9 cellular contexts compared by ENCODE assay signal in genomic region chr3:117644203-117644602, GRCh38.
"Had no signal": no experiment of that assay in that cellular context is flagged by ENCODE, and none has a peak within 500 bp of the region (broad histone marks: within the 10 kb centered on the region; RNA-seq: fewer than 3 reads in every experiment).

No MANE protein-coding gene starts in this region.

- H3K9ac ChIP-seq: GM23248, KMS-11 had no signal

- FAIRE-seq: H54, HTR-8/SVneo had no signal

- H2AFZ ChIP-seq: GM23248 had no signal

- H3K4me2 ChIP-seq: KMS-11 had no signal

- H3K4me3 ChIP-seq: GM23248 had no signal

- DNase-seq: GM23248, GOT3, H9, HCEC 1CT, Karpas-422, KBM-7 had no signal

- H3K27ac ChIP-seq: GM23248, KMS-11 had no signal
